ENCODE assay signal across 1 cellular context in genomic region chr10:80472234-80473095, GRCh38.
A peak's percentile ranks its signal among the peaks of the same experiment; 100 is the strongest.
TF ChIP-seq lines count a peak whose summit lies in the region.

No MANE protein-coding gene starts in this region.

TF ChIP-seq in A549, 52 proteins besides CTCF, POLR2A, EP300 and RAD21 (continued from another document):
- no peak; the same call in 1 of the 2 replicates for TF ChIP-seq MAX (IDR thresholded peaks at IDR 0.05)
- no peak for TF ChIP-seq SMC3 (IDR thresholded peaks at IDR 0.05)
- TF ChIP-seq KDM1A (IDR thresholded peaks at IDR 0.05; ENCODE audit: low read depth): no peak
- no peak for TF ChIP-seq NR3C1 (IDR thresholded peaks at IDR 0.05)
- TF ChIP-seq ZFP36 (IDR thresholded peaks at IDR 0.05; ENCODE audit: borderline replicate concordance, partially characterized antibody): no peak
- no peak for TF ChIP-seq PBX3 (IDR thresholded peaks at IDR 0.05)
- no peak for TF ChIP-seq CHD4 (IDR thresholded peaks at IDR 0.05; ENCODE audit: borderline replicate concordance)
- peak; percentile 74; the same call in 1 of the 2 replicates for TF ChIP-seq FOSL2 (IDR thresholded peaks at IDR 0.05)
- peak; percentile 60 for TF ChIP-seq FOSL2 (CRISPR knock-in tag; IDR thresholded peaks at IDR 0.05)
TF ChIP-seq in A549: peak in this region for 4.
